Comparison of ENCODE assay signal across 12 cellular contexts in genomic region chr22:28129319-28129962, GRCh38.
"Had no signal": no experiment of that assay in that cellular context is flagged by ENCODE, and none has a peak within 500 bp of the region (broad histone marks: within the 10 kb centered on the region; RNA-seq: fewer than 3 reads in every experiment).

No MANE protein-coding gene starts in this region.

- H3K4me1 ChIP-seq: right lobe of liver, spleen, tibial nerve had no signal

- FAIRE-seq: kidney had no signal

- H3K27ac ChIP-seq: epithelial cell of prostate, hepatocyte, right lobe of liver, spleen, tibial nerve had no signal

- H3K36me3 ChIP-seq: right lobe of liver, spleen, tibial nerve had no signal

- DNase-seq: activated CD4-positive, alpha-beta T cell treated with anti-CD3 and anti-CD28 coated beads for 48 hours; activated naive CD4-positive, alpha-beta T cell treated with anti-CD3 and anti-CD28 coated beads, Interleukin-2, amount 50 U/mL, for 16 hours; effector memory CD4-positive, alpha-beta T cell; kidney; naive thymus-derived CD8-positive, alpha-beta T cell; right lobe of liver; spleen; stimulated activated CD4-positive, alpha-beta T cell treated with anti-CD3 and anti-CD28 coated beads, Interleukin-1b, Interleukin-23, amount 100 ng/mL, for 48 hours had no signal

- ATAC-seq: naive thymus-derived CD8-positive, alpha-beta T cell; right lobe of liver; stimulated activated memory B cell treated with anti-CD40 and anti-IgM and Interleukin-4, amounts not matched to agents 10 μg/mL and 1 μg/mL and 100 μg/mL, for 72 hours had no signal

- H3K4me3 ChIP-seq: hepatocyte, right lobe of liver, spleen, tibial nerve had no signal

- H3K27me3 ChIP-seq: hepatocyte, right lobe of liver, spleen, tibial nerve had no signal

- H3K9me3 ChIP-seq: right lobe of liver, spleen, tibial nerve had no signal
